In genomic region chr2:3557588-3558204, GRCh38 we compare ENCODE assay signal across 1 cellular context.
TF ChIP-seq lines count a peak whose summit lies in the region.

No MANE protein-coding gene starts in this region.

TF ChIP-seq in GM23338, 12 proteins besides CTCF, POLR2A, EP300 and RAD21 (continued from another document):
- no peak for TF ChIP-seq ZNF462 (CRISPR knock-in tag; IDR thresholded peaks at IDR 0.05)
- TF ChIP-seq STAT1 (IDR thresholded peaks at IDR 0.05; ENCODE audit: unreplicated experiment) = no peak
- TF ChIP-seq NANOG (IDR thresholded peaks at IDR 0.05; ENCODE audit: borderline replicate concordance) = no peak
- TF ChIP-seq REST (IDR thresholded peaks at IDR 0.05; ENCODE audit: unreplicated experiment) = no peak
- no peak for TF ChIP-seq EZH2 (IDR thresholded peaks at IDR 0.05; ENCODE audit: low read depth, unreplicated experiment)
TF ChIP-seq in GM23338: peak in this region for 0.
